In genomic region chr11:120137611-120138521, GRCh38 we compare ENCODE assay signal across 1 cellular context.
TF ChIP-seq lines count a peak whose summit lies in the region.

TSS of gene TRIM29 (minus strand) at chr11:120138113. CDS start at chr11:120138031, 82 bp downstream.

TF ChIP-seq in K562, 482 proteins besides CTCF, POLR2A, EP300 and RAD21 (continued from another document):
- TF ChIP-seq MXD1 (CRISPR knock-in tag; IDR thresholded peaks at IDR 0.05; ENCODE audit: borderline replicate concordance, poor library complexity, severe bottlenecking) (no peak), DEAF1 (CRISPR knock-in tag; IDR thresholded peaks at IDR 0.05) (no peak)
